ENCODE assay signal across 1 cellular context in the genomic region with DNA sequence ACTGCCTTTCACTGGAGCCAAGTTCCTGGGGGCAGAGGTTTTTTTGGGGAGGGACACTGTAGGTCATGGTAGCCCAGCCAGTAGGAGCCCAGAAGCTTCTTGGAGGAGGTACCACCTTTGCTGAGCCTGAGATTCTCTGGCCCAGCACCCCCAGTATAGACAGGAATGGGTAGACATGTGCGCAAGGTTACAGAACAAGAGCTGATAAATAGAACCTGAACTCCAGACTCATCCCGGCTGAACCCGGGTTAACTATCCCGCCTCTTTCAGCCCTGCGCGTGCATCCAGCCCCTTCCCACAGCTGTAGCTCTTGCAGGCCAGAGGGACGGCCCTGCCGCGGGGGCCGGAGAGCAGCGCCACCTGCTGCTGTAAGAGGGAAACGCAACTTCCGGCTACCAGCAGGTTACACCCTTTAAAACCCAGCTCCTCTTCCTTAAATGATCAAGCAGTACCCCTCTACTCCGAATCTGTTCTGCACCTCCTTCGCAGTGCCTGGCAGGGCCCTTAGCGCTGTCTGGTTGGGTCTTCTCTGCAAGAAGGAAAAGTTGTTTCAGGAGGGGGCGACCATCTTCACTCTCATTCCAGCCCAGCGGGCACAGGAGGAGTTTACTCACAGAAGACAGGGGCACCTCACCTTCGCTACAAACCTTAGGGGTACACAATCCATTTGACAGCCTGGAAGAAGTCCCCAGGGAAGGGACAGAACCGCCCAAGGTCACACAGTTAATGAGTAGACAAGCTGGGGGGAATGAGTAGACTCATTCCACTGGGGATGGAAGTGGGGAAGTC.
TF ChIP-seq lines count a peak whose summit lies in the region.

No MANE protein-coding gene starts in this region.

TF ChIP-seq in endothelial cell of umbilical vein, 7 proteins besides CTCF, POLR2A, EP300 and RAD21 (continued from another document):
- TF ChIP-seq MAX (IDR thresholded peaks at IDR 0.05; ENCODE audit: insufficient read depth, insufficient read length): no peak
- TF ChIP-seq POLR2AphosphoS5 (IDR thresholded peaks at IDR 0.05; ENCODE audit: insufficient read depth, low read depth, low read length): no peak
